In genomic region chr10:68111580-68111979, GRCh38 we compare ENCODE assay signal across 22 cellular contexts. TPM values are rescaled to one million over a fixed set of nuclear protein-coding genes. Genes with fewer than 3 reads are reported as not detected.
DNase-seq lines count a peak whose midpoint lies in the region; ATAC-seq and TF ChIP-seq lines count a peak whose summit lies in the region.
"Had no signal": no experiment of that assay in that cellular context is flagged by ENCODE, and none has a peak within 500 bp of the region (broad histone marks: within the 10 kb centered on the region; RNA-seq: fewer than 3 reads in every experiment).

No MANE protein-coding gene starts in this region.

- no peak for TF ChIP-seq CTCF in body of pancreas (IDR thresholded peaks at IDR 0.05)

- H3K36me3 ChIP-seq in body of pancreas (replicated peaks in 1 of 2; ENCODE audit: insufficient read depth in 1 of 2, low read depth in 2 of 2) (no peaks in the 10 kb centered on the region), skeletal muscle tissue (ENCODE audit: control insufficient read depth in 3 of 3, insufficient read depth in 3 of 3, low read length in 3 of 3) (peaks cover 0 to 6% (median 5%) of the 10 kb centered on the region in 3 donors)
- H3K36me3 ChIP-seq: BLaER1, SJCRH30 had no signal

- H3K4me1 ChIP-seq in body of pancreas, result peaks cover 12% of the 10 kb centered on the region
- no peaks in the 10 kb centered on the region for H3K4me1 ChIP-seq in right cardiac atrium (ENCODE audit: control insufficient read depth, insufficient read depth, low read length)
- peaks cover 6 to 18% (median 8%) of the 10 kb centered on the region in 3 donors for H3K4me1 ChIP-seq in skeletal muscle tissue (ENCODE audit: control insufficient read depth in 3 of 3, insufficient read depth in 3 of 3, low read length in 3 of 3)
- H3K4me1 ChIP-seq: BLaER1 had no signal

- no peaks in the 10 kb centered on the region for H3K9me3 ChIP-seq in body of pancreas
- H3K9me3 ChIP-seq in right cardiac atrium (ENCODE audit: control insufficient read depth, low read length), result no peaks in the 10 kb centered on the region
- no peaks in the 10 kb centered on the region for H3K9me3 ChIP-seq in skeletal muscle tissue (ENCODE audit: control insufficient read depth in 3 of 3, low read length in 3 of 3)
- H3K9me3 ChIP-seq: BLaER1, SJCRH30 had no signal

- no peaks in the 10 kb centered on the region for H3K27me3 ChIP-seq in body of pancreas
- no peaks in the 10 kb centered on the region for H3K27me3 ChIP-seq in right cardiac atrium (ENCODE audit: control insufficient read depth, insufficient read depth)
- H3K27me3 ChIP-seq in skeletal muscle tissue (ENCODE audit: control insufficient read depth in 3 of 3, insufficient read depth in 3 of 3, low read length in 3 of 3), result no peaks in the 10 kb centered on the region
- H3K27me3 ChIP-seq: BLaER1, SJCRH30 had no signal

- intact Hi-C loops in body of pancreas (cut with DNase I) (no loop called here), right cardiac atrium (cut with DNase I) (no loop called here)

- peak overlapping the region; percentile 83 to 94 (median 87) for H3K9ac ChIP-seq in skeletal muscle tissue (ENCODE audit: low read depth in 1 of 3, low read length in 3 of 3)
- H3K9ac ChIP-seq: BLaER1, KMS-11 had no signal

- H3K4me3 ChIP-seq in body of pancreas (no peak overlapping the region), right cardiac atrium (ENCODE audit: low read length) (peak overlapping the region; percentile 49), skeletal muscle tissue (ENCODE audit: low read length in 3 of 3) (peak overlapping the region; percentile 67 to 90 (median 68))
- H3K4me3 ChIP-seq: BLaER1, GM12878, SJCRH30 had no signal

- no peak overlapping the region for H3K27ac ChIP-seq in body of pancreas
- peak overlapping the region; percentile 66 for H3K27ac ChIP-seq in right cardiac atrium (ENCODE audit: low read length)
- peak overlapping the region; percentile 97 for H3K27ac ChIP-seq in skeletal muscle tissue (ENCODE audit: low read depth, low read length)
- H3K27ac ChIP-seq: BLaER1, HL-60, KMS-11, SJCRH30 had no signal

- WGBS in body of pancreas, 2 donors, result 58 to 61% methylated on average over 2 of the region's 2 CpGs
- WGBS in right cardiac atrium, result 58% methylated on average over 2 of the region's 2 CpGs

- DNase-seq in NCI-H69 (lab: John Stamatoyannopoulos, UW) (peak; percentile 0), body of pancreas (peak in 1 of 4 donors; percentile 23), right cardiac atrium (no peak)
- DNase-seq: CD4-positive, alpha-beta T cell; DND-41; NCI-H1105; NCI-H1694; NCI-H2081; NCI-H446; NCI-H526 treated with DMSO at 0.1 percent for 48 hours; SJCRH30; T-helper 1 cell had no signal

- ATAC-seq in body of pancreas (peak; percentile 28), right cardiac atrium (peak; percentile 72 to 77), HG03175 (IDR thresholded peaks at IDR 0.05; ENCODE audit: unreplicated experiment) (no peak), GM21367 (IDR thresholded peaks at IDR 0.05; ENCODE audit: unreplicated experiment) (no peak), HG03280 (IDR thresholded peaks at IDR 0.05; ENCODE audit: unreplicated experiment) (no peak)
- ATAC-seq: GM12878, HepG2 had no signal

- no peak for TF ChIP-seq POLR2A in body of pancreas (IDR thresholded peaks at IDR 0.05)

RNA-seq across cellular contexts. Expression of gene MYPN, which starts 2.3 kb away (rescaled TPM):
- total RNA-seq in body of pancreas, result 1 to 10 TPM in 1 of 2 donors, not detected in 1; 2.3 TPM
- 100 to 1,000 TPM in 1 of 4 donors, 10 to 100 TPM in 3; 81.6 to 134 (median 84.8) TPM for total RNA-seq in right cardiac atrium
- 27.2 TPM for polyA plus RNA-seq in right cardiac atrium
- 57.4 TPM for total RNA-seq in skeletal muscle tissue
- total RNA-seq: CD4-positive, alpha-beta T cell; GM12878; HepG2; HT-29 had no signal
- polyA plus RNA-seq: HepG2 had no signal

RNA-seq across cellular contexts. Expression of gene HERC4, which starts 36.5 kb away (rescaled TPM):
- total RNA-seq in body of pancreas (10 to 100 TPM; 21.4 to 42.8 TPM), right cardiac atrium (10 to 100 TPM; 33.2 to 37.0 (median 34.5) TPM), skeletal muscle tissue (64.7 TPM)
- 14.0 TPM for polyA plus RNA-seq in right cardiac atrium

Comparison
In these comparisons a context has a peak if more than half of its experiments do, and no peak if none do; other contexts are left out.
1. ATAC-seq: peak in body of pancreas (single experiment) and right cardiac atrium (2 of 2); none in HG03175 (single experiment), GM21367 (single experiment) and HG03280 (single experiment).
2. H3K27ac ChIP-seq: peak in right cardiac atrium (single experiment) and skeletal muscle tissue (single experiment); none in body of pancreas (0 of 4).
3. H3K4me3 ChIP-seq: peak in right cardiac atrium (single experiment) and skeletal muscle tissue (3 of 3); none in body of pancreas (0 of 2).
4. RNA of gene MYPN, which starts 2.3 kb away (total RNA-seq): 81.6 to 134 TPM in right cardiac atrium and 57.4 TPM in skeletal muscle tissue (single experiment); 2.3 TPM in body of pancreas; every median in the first group is over 10 times any median in the second.